11 cellular contexts compared by ENCODE assay signal in the genomic region with DNA sequence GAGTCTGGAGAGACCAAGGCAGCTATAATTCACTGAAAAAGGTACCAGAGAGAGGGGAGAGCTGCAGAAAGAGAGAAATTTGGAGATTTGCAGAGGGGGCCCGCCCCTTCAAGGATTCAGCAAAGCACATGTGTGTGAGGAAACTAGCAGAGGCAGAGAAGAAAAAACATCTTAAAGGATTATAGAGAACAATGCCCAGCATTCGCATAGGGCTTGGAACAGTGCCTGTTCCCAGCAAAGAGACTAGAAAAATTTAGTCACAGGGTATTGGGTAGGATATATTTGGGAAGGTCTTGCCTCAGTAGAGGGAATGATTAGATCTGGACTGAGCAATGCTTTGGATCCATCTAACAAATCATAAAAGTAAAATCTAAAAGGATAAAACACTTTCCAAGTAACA.
"Had no signal": no experiment of that assay in that cellular context is flagged by ENCODE, and none has a peak within 500 bp of the region (broad histone marks: within the 10 kb centered on the region; RNA-seq: fewer than 3 reads in every experiment).

No MANE protein-coding gene starts in this region.

- H3K4me3 ChIP-seq: right atrium auricular region, smooth muscle cell, tibial artery, vagina had no signal

- H3K27me3 Mint-ChIP-seq: activated CD4-positive, alpha-beta T cell treated with anti-CD3 and anti-CD28 coated beads, Interleukin-2, amount 10 ng/mL, durations not matched to agents 24 days and 14 days; activated naive CD4-positive, alpha-beta T cell treated with anti-CD3 and anti-CD28 coated beads, Interleukin-2, amount 50 U/mL, for 24 hours had no signal

- H3K27ac Mint-ChIP-seq: activated CD4-positive, alpha-beta T cell treated with anti-CD3 and anti-CD28 coated beads, Interleukin-2, amount 10 ng/mL, durations not matched to agents 24 days and 14 days; activated naive CD4-positive, alpha-beta T cell treated with anti-CD3 and anti-CD28 coated beads, Interleukin-2, amount 50 U/mL, for 24 hours; T-helper 1 cell treated with Interleukin-12 subunit alpha and Interleukin-12 subunit beta and Interleukin-4 antibody, amounts not matched to agents 30 μg/mL and 1 μg/mL, for 36 hours had no signal

- H3K4me1 ChIP-seq: tibial artery, vagina had no signal

- H3K4me3 Mint-ChIP-seq: activated CD4-positive, alpha-beta T cell treated with anti-CD3 and anti-CD28 coated beads, Interleukin-2, amount 10 ng/mL, durations not matched to agents 24 days and 14 days; activated naive CD4-positive, alpha-beta T cell treated with anti-CD3 and anti-CD28 coated beads, Interleukin-2, amount 50 U/mL, for 24 hours; T-helper 1 cell treated with Interleukin-12 subunit alpha and Interleukin-12 subunit beta and Interleukin-4 antibody, amounts not matched to agents 30 μg/mL and 1 μg/mL, for 36 hours had no signal

- H3K4me2 ChIP-seq: smooth muscle cell had no signal

- H3K4me1 Mint-ChIP-seq: activated naive CD4-positive, alpha-beta T cell treated with anti-CD3 and anti-CD28 coated beads, Interleukin-2, amount 50 U/mL, for 24 hours had no signal

- H3K27ac ChIP-seq: brain microvascular endothelial cell, right atrium auricular region, tibial artery, vagina had no signal

- H3K9me3 ChIP-seq: vagina had no signal

- H3K27me3 ChIP-seq: brain microvascular endothelial cell, right atrium auricular region, tibial artery, vagina had no signal

- DNase-seq: activated CD4-positive, alpha-beta T cell treated with anti-CD3 and anti-CD28 coated beads, Interleukin-2, amount 10 ng/mL, durations not matched to agents 24 days and 14 days; activated effector memory CD4-positive, alpha-beta T cell treated with Interleukin-2 at 50 U/mL for 16 hours; activated T-cell treated with anti-CD3 and anti-CD28 coated beads for 4 hours; amniotic stem cell; brain microvascular endothelial cell; tibial artery had no signal
